8 cellular contexts compared by ENCODE assay signal in genomic region chr6:38058022-38058421, GRCh38.
DNase-seq lines count a peak whose midpoint lies in the region; ATAC-seq and TF ChIP-seq lines count a peak whose summit lies in the region.

No MANE protein-coding gene starts in this region.

- H3K4me1 Mint-ChIP-seq in activated CD4-positive, alpha-beta T cell treated with anti-CD3 and anti-CD28 coated beads, Interleukin-2, amount 10 ng/mL, durations not matched to agents 24 days and 14 days: peaks cover 13% of the 10 kb centered on the region

- peak; percentile 20 for DNase-seq in AG09319 (ENCODE audit: extremely low read depth, low read depth)
- DNase-seq in activated CD4-positive, alpha-beta T cell treated with anti-CD3 and anti-CD28 coated beads, Interleukin-2, amount 10 ng/mL, durations not matched to agents 24 days and 14 days: peak; percentile 60
- DNase-seq in left colon: no peak
- no peak for DNase-seq in OCI-M2 (lab: John Stamatoyannopoulos, UW; ENCODE audit: unreplicated experiment)
- DNase-seq in UCSD-AML1 (lab: John Stamatoyannopoulos, UW; ENCODE audit: unreplicated experiment): no peak
- no peak for DNase-seq in NOMO-1 treated with dmso at 0.1 percent for 144 hours (lab: John Stamatoyannopoulos, UW; ENCODE audit: unreplicated experiment)
- no peak for DNase-seq in DMS114 treated with DMSO at 0.1 percent for 48 hours (lab: John Stamatoyannopoulos, UW; ENCODE audit: unreplicated experiment)

- H3K4me3 Mint-ChIP-seq in activated CD4-positive, alpha-beta T cell treated with anti-CD3 and anti-CD28 coated beads, Interleukin-2, amount 10 ng/mL, durations not matched to agents 24 days and 14 days: no peak overlapping the region

- H3K27ac Mint-ChIP-seq in activated CD4-positive, alpha-beta T cell treated with anti-CD3 and anti-CD28 coated beads, Interleukin-2, amount 10 ng/mL, durations not matched to agents 24 days and 14 days: peak overlapping the region; percentile 34

- ATAC-seq in HG02678 (IDR thresholded peaks at IDR 0.05; ENCODE audit: unreplicated experiment) (peak; percentile 65), left colon (peak; percentile 78)

- no peaks in the 10 kb centered on the region for H3K27me3 Mint-ChIP-seq in activated CD4-positive, alpha-beta T cell treated with anti-CD3 and anti-CD28 coated beads, Interleukin-2, amount 10 ng/mL, durations not matched to agents 24 days and 14 days

- intact Hi-C loops in activated CD4-positive, alpha-beta T cell treated with anti-CD3 and anti-CD28 coated beads, Interleukin-2, amount 10 ng/mL, durations not matched to agents 24 days and 14 days (cut with micrococcal nuclease): loop anchor here (1.0 to 10.0 kb wide), 2 partner anchors 267 to 517 kb away; no protein-coding TSS in a partner anchor
- intact Hi-C loops in left colon (cut with DNase I, micrococcal nuclease): no loop called here

- H3K36me3 Mint-ChIP-seq in activated CD4-positive, alpha-beta T cell treated with anti-CD3 and anti-CD28 coated beads, Interleukin-2, amount 10 ng/mL, durations not matched to agents 24 days and 14 days (ENCODE audit: low read depth): peaks cover 19% of the 10 kb centered on the region

- TF ChIP-seq CTCF in AG09319 (IDR thresholded peaks at IDR 0.05; ENCODE audit: low read depth, low read length): no peak

- no peaks in the 10 kb centered on the region for H3K9me3 Mint-ChIP-seq in activated CD4-positive, alpha-beta T cell treated with anti-CD3 and anti-CD28 coated beads, Interleukin-2, amount 10 ng/mL, durations not matched to agents 24 days and 14 days

Comparison
In these comparisons a context has a peak if more than half of its experiments do, and no peak if none do; other contexts are left out.
1. DNase-seq: peak in AG09319 (single experiment) and activated CD4-positive, alpha-beta T cell treated with anti-CD3 and anti-CD28 coated beads, Interleukin-2, amount 10 ng/mL, durations not matched to agents 24 days and 14 days (single experiment); none in left colon (0 of 2), OCI-M2 (single experiment), UCSD-AML1 (single experiment), NOMO-1 treated with dmso at 0.1 percent for 144 hours (single experiment) and DMS114 treated with DMSO at 0.1 percent for 48 hours (single experiment).